Comparison of ENCODE assay signal across 9 cellular contexts in the genomic region with DNA sequence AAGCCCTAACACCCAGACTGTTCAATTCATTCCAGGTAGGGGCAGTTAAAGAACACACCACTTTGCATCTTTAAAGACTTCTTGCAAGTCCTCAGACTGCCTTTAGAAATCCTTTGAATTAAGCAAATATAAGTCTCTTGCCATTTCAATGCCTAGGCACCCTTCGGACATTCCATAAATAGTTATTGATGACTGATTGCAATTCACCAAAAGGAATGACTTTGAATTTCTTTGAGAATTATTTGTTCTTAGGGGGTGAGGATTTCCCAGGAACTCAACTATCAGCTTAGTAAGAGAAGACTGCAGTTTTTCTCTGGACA. TPM values are rescaled to one million over a fixed set of nuclear protein-coding genes. Genes with fewer than 3 reads are reported as not detected.
DNase-seq lines count a peak whose midpoint lies in the region; ATAC-seq and TF ChIP-seq lines count a peak whose summit lies in the region.
"Had no signal": no experiment of that assay in that cellular context is flagged by ENCODE, and none has a peak within 500 bp of the region (broad histone marks: within the 10 kb centered on the region; RNA-seq: fewer than 3 reads in every experiment).

No MANE protein-coding gene starts in this region.

- H3K9me3 ChIP-seq in lower lobe of right lung = no peaks in the 10 kb centered on the region
- H3K9me3 ChIP-seq in thymus (ENCODE audit: control insufficient read depth) = no peaks in the 10 kb centered on the region

- H3K4me3 ChIP-seq in lower lobe of right lung (peak overlapping the region; percentile 67), thymus (ENCODE audit: low read length) (peak overlapping the region; percentile 86)

- DNase-seq in activated T-cell treated with anti-CD3 and anti-CD28 coated beads, Interleukin-2, amount 50 U/mL, for 72 hours = no peak
- DNase-seq in activated T-cell treated with anti-CD3 and anti-CD28 coated beads, Interleukin-2, amount 50 U/mL, for 1 hour = no peak
- DNase-seq in lower lobe of right lung (no peak), NCI-H774 (lab: John Stamatoyannopoulos, UW) (no peak), HK-2 (ENCODE audit: unreplicated experiment) (no peak), DMS53 (lab: John Stamatoyannopoulos, UW) (no peak)

- no peak overlapping the region for H3K27ac Mint-ChIP-seq in activated T-cell treated with anti-CD3 and anti-CD28 coated beads, Interleukin-2, amount 50 U/mL, for 72 hours

- H3K36me3 ChIP-seq in lower lobe of right lung = no peaks in the 10 kb centered on the region
- no peaks in the 10 kb centered on the region for H3K36me3 ChIP-seq in thymus (ENCODE audit: control insufficient read depth, insufficient read depth)

- peak overlapping the region; percentile 31 to 53 for H3K4me3 Mint-ChIP-seq in activated T-cell treated with anti-CD3 and anti-CD28 coated beads, Interleukin-2, amount 50 U/mL, for 72 hours

- intact Hi-C loops in lower lobe of right lung (cut with DNase I) = no loop called here

- H3K4me1 Mint-ChIP-seq in activated T-cell treated with anti-CD3 and anti-CD28 coated beads, Interleukin-2, amount 50 U/mL, for 72 hours (ENCODE audit: low read depth) = peaks cover 23% of the 10 kb centered on the region

- no peak for TF ChIP-seq CTCF in lower lobe of right lung (IDR thresholded peaks at IDR 0.05)

- peaks cover 2% of the 10 kb centered on the region in 2 donors for H3K36me3 Mint-ChIP-seq in activated T-cell treated with anti-CD3 and anti-CD28 coated beads, Interleukin-2, amount 50 U/mL, for 72 hours (ENCODE audit: insufficient read depth in 2 of 2)

- H3K4me1 ChIP-seq in lower lobe of right lung (no peaks in the 10 kb centered on the region), thymus (ENCODE audit: control insufficient read depth, insufficient read depth, low read length) (peaks cover 6% of the 10 kb centered on the region)

- ATAC-seq in activated T-cell treated with anti-CD3 and anti-CD28 coated beads, Interleukin-2, amount 50 U/mL, for 72 hours (replicated peaks in 1 of 2) = no peak
- ATAC-seq in lower lobe of right lung = no peak

- peaks cover 22% of the 10 kb centered on the region for H3K27me3 Mint-ChIP-seq in activated T-cell treated with anti-CD3 and anti-CD28 coated beads, Interleukin-2, amount 50 U/mL, for 72 hours (ENCODE audit: low read depth)

- WGBS in thymus = 100% methylated on average over 1 of the region's 1 CpG

- no peaks in the 10 kb centered on the region for H3K9me3 Mint-ChIP-seq in activated T-cell treated with anti-CD3 and anti-CD28 coated beads, Interleukin-2, amount 50 U/mL, for 72 hours

- H3K27me3 ChIP-seq in lower lobe of right lung (ENCODE audit: low read depth) = peaks cover 10% of the 10 kb centered on the region
- H3K27me3 ChIP-seq in thymus (ENCODE audit: control insufficient read depth, insufficient read depth) = no peaks in the 10 kb centered on the region

- peak overlapping the region; percentile 80 for H3K27ac ChIP-seq in angular gyrus (ENCODE audit: low read depth, low read length)
- no peak overlapping the region for H3K27ac ChIP-seq in lower lobe of right lung
- no peak overlapping the region for H3K27ac ChIP-seq in thymus (ENCODE audit: low read depth)

RNA-seq across cellular contexts. Expression of a gene that starts 0.5 kb away (rescaled TPM):
- 10 to 100 TPM; 44.2 to 47.6 TPM for total RNA-seq in activated T-cell treated with anti-CD3 and anti-CD28 coated beads, Interleukin-2, amount 50 U/mL, for 72 hours
- total RNA-seq in lower lobe of right lung = 18.8 TPM
- 20.4 TPM for polyA plus RNA-seq in thymus

RNA-seq across cellular contexts. Expression of a gene that starts 12.9 kb away (rescaled TPM):
- not detected for total RNA-seq in activated T-cell treated with anti-CD3 and anti-CD28 coated beads, Interleukin-2, amount 50 U/mL, for 72 hours
- total RNA-seq in lower lobe of right lung = not detected
- not detected for polyA plus RNA-seq in thymus
- total RNA-seq: lung had no signal
- polyA plus RNA-seq: lung had no signal

RNA-seq across cellular contexts. Expression of a gene that starts 27.5 kb away (rescaled TPM):
- not detected for total RNA-seq in activated T-cell treated with anti-CD3 and anti-CD28 coated beads, Interleukin-2, amount 50 U/mL, for 72 hours
- not detected for total RNA-seq in lower lobe of right lung
- polyA plus RNA-seq in thymus = 0.11 TPM
- polyA plus RNA-seq: lung had no signal

RNA-seq across cellular contexts. Expression of a gene that starts 57.8 kb away (rescaled TPM):
- total RNA-seq in activated T-cell treated with anti-CD3 and anti-CD28 coated beads, Interleukin-2, amount 50 U/mL, for 72 hours = not detected
- not detected for total RNA-seq in lower lobe of right lung
- polyA plus RNA-seq in thymus = 0.07 TPM
- total RNA-seq: lung had no signal
